37 cellular contexts compared by ENCODE assay signal in the genomic region with DNA sequence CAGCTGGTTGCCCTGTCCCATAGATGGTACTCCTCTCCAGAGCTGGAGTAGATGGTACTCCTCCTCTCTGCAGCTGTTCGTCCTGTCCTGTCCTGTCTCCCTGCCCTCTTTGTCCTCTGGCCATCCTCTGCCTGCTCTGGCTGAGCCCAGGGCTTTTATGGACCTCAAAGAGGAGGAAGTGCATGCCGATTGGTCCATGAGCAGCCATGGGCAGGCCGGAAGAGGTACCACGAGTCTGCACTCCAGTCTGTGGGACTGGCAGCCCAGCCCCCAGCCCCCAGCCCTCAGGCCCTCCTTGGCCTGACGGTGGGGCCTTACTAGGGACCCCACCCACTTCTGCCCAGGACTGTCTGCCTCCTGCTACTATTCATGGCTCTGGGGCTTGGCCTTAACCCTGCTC. TPM values are rescaled to one million over a fixed set of nuclear protein-coding genes. Genes with fewer than 3 reads are reported as not detected.
"Had no signal": no experiment of that assay in that cellular context is flagged by ENCODE, and none has a peak within 500 bp of the region (broad histone marks: within the 10 kb centered on the region; RNA-seq: fewer than 3 reads in every experiment).

No MANE protein-coding gene starts in this region.

- H3K27me3 ChIP-seq: adrenal gland, body of pancreas, brain microvascular endothelial cell had no signal

- FAIRE-seq: astrocyte, TTC549 had no signal

- DNase-seq: activated B cell treated with CpG ODN at 0.5 μM for 24 hours; activated CD4-positive, alpha-beta memory T cell treated with anti-CD3 and anti-CD28 coated beads for 36 hours; activated CD4-positive, alpha-beta T cell treated with anti-CD3 and anti-CD28 coated beads for 4 hours; activated CD4-positive, alpha-beta T cell treated with anti-CD3 and anti-CD28 coated beads, Interleukin-2, amount 10 ng/mL, durations not matched to agents 24 days and 14 days; activated CD4-positive, alpha-beta T cell treated with anti-CD3 and anti-CD28 coated beads, Interleukin-2, amount 50 U/mL, for 1 hour; activated CD4-positive, alpha-beta T cell treated with anti-CD3 and anti-CD28 coated beads, Interleukin-2, amount 50 U/mL, for 4 hours; activated CD4-positive, CD25-positive, alpha-beta regulatory T cell treated with anti-CD3 and anti-CD28 coated beads, Interleukin-2, amount 50 U/mL, for 72 hours; activated CD8-positive, alpha-beta memory T cell treated with anti-CD3 and anti-CD28 coated beads, Interleukin-2, amount 50 U/mL, for 4 hours; activated CD8-positive, alpha-beta T cell treated with anti-CD3 and anti-CD28 coated beads for 36 hours; activated effector memory CD4-positive, alpha-beta T cell treated with anti-CD3 and anti-CD28 coated beads, Interleukin-2, amount 50 U/mL, for 16 hours; activated gamma-delta T cell treated with Interleukin-2 at 50 U/mL for 16 hours; activated naive CD4-positive, alpha-beta T cell; activated naive CD4-positive, alpha-beta T cell treated with anti-CD3 and anti-CD28 coated beads for 36 hours; activated naive CD4-positive, alpha-beta T cell treated with anti-CD3 and anti-CD28 coated beads, Interleukin-2, amount 50 U/mL, for 16 hours; activated naive CD8-positive, alpha-beta T cell treated with anti-CD3 and anti-CD28 coated beads for 36 hours; activated T-cell treated with anti-CD3 and anti-CD28 coated beads for 4 hours; activated T-cell treated with anti-CD3 and anti-CD28 coated beads, Interleukin-2, amount 50 U/mL, for 1 hour; activated T-cell treated with anti-CD3 and anti-CD28 coated beads, Interleukin-2, amount 50 U/mL, for 4 hours; activated T-cell treated with anti-CD3 and anti-CD28 coated beads, Interleukin-2, amount 50 U/mL, for 72 hours; adrenal gland; amniotic stem cell; aorta; body of pancreas; brain microvascular endothelial cell; central memory CD4-positive, alpha-beta T cell; T-helper 1 cell; T-helper 2 cell; T-helper 9 cell had no signal

- H3K27ac ChIP-seq: adrenal gland, body of pancreas, brain microvascular endothelial cell, breast epithelium, VCaP had no signal

- ATAC-seq: activated CD8-positive, alpha-beta T cell treated with anti-CD3 and anti-CD28 coated beads for 36 hours; activated naive CD4-positive, alpha-beta T cell treated with anti-CD3 and anti-CD28 coated beads, Interleukin-2, amount 50 U/mL, for 72 hours; activated T-cell treated with anti-CD3 and anti-CD28 coated beads, Interleukin-2, amount 50 U/mL, for 4 hours; activated T-cell treated with anti-CD3 and anti-CD28 coated beads, Interleukin-2, amount 50 U/mL, for 72 hours; activated T-helper 17 cell treated with anti-CD3 and anti-CD28 coated beads, Interleukin-2, amount 50 U/mL, for 72 hours; body of pancreas had no signal

- H3K36me3 ChIP-seq: adrenal gland, brain microvascular endothelial cell, breast epithelium had no signal

- H3K4me3 ChIP-seq: adrenal gland, body of pancreas, breast epithelium had no signal

- H3K4me1 ChIP-seq: adrenal gland, body of pancreas, breast epithelium had no signal

RNA-seq across cellular contexts. Expression of a gene that starts 27.0 kb away (rescaled TPM):
- total RNA-seq: astrocyte, cerebellum had no signal

RNA-seq across cellular contexts. Expression of a gene that starts 47.2 kb away (rescaled TPM):
- total RNA-seq: activated B cell treated with CpG ODN at 0.5 μM for 24 hours; activated CD4-positive, alpha-beta memory T cell treated with anti-CD3 and anti-CD28 coated beads for 36 hours; activated CD4-positive, alpha-beta T cell treated with anti-CD3 and anti-CD28 coated beads, Interleukin-2, amount 10 ng/mL, durations not matched to agents 24 days and 14 days; activated CD8-positive, alpha-beta memory T cell treated with anti-CD3 and anti-CD28 coated beads for 36 hours; activated CD8-positive, alpha-beta T cell treated with anti-CD3 and anti-CD28 coated beads for 36 hours; activated naive CD4-positive, alpha-beta T cell treated with anti-CD3 and anti-CD28 coated beads for 36 hours; activated naive CD4-positive, alpha-beta T cell treated with anti-CD3 and anti-CD28 coated beads, Interleukin-2, amount 50 U/mL, for 72 hours; activated naive CD8-positive, alpha-beta T cell treated with anti-CD3 and anti-CD28 coated beads for 36 hours; activated T-helper 1 cell treated with anti-CD3 and anti-CD28 coated beads, Interleukin-12 subunit alpha, Interleukin-12 subunit beta, Interleukin-2, Interleukin-4 antibody, amounts not matched to agents 30 ng/mL and 10 ng/mL and 1 ng/mL, durations not matched to agents 14 hours and 24 hours and 36 hours; activated T-helper 17 cell treated with anti-CD3 and anti-CD28 coated beads, Interleukin-2, amount 50 U/mL, for 72 hours had no signal

RNA-seq across cellular contexts. Expression of a gene that starts 50.8 kb away (rescaled TPM):
- total RNA-seq: activated CD4-positive, alpha-beta memory T cell treated with anti-CD3 and anti-CD28 coated beads for 36 hours; activated CD8-positive, alpha-beta memory T cell treated with anti-CD3 and anti-CD28 coated beads for 36 hours; activated CD8-positive, alpha-beta T cell treated with anti-CD3 and anti-CD28 coated beads for 36 hours; activated naive CD8-positive, alpha-beta T cell treated with anti-CD3 and anti-CD28 coated beads for 36 hours; activated T-cell treated with anti-CD3 and anti-CD28 coated beads, Interleukin-2, amount 50 U/mL, for 4 hours; activated T-cell treated with anti-CD3 and anti-CD28 coated beads, Interleukin-2, amount 50 U/mL, for 72 hours; astrocyte; body of pancreas had no signal
- polyA plus RNA-seq: aorta had no signal
